1 cellular context compared by ENCODE assay signal in genomic region chr6:73520688-73521350, GRCh38.
TF ChIP-seq lines count a peak whose summit lies in the region.

EEF1A1 (minus strand) TSS chr6:73521032; CDS start chr6:73520026, 1,006 bp downstream.

TF ChIP-seq in HepG2, 621 proteins besides CTCF, POLR2A, EP300 and RAD21 (continued from another document):
- TF ChIP-seq THRA (CRISPR knock-in tag; IDR thresholded peaks at IDR 0.05; ENCODE audit: borderline replicate concordance) (peak; percentile 27; the same call in 1 of the 2 replicates), FOXK1 (CRISPR knock-in tag; IDR thresholded peaks at IDR 0.05; ENCODE audit: borderline replicate concordance, low read depth) (peak; percentile 14; the same call in 1 of the 2 replicates), CEBPG (CRISPR knock-in tag; IDR thresholded peaks at IDR 0.05) (peak; percentile 80), KDM3A (CRISPR knock-in tag; IDR thresholded peaks at IDR 0.05; ENCODE audit: low read depth) (no peak), NFIC (IDR thresholded peaks at IDR 0.05; ENCODE audit: low read length) (peak; percentile 83), GZF1 (CRISPR knock-in tag; IDR thresholded peaks at IDR 0.05) (no peak), RARG (CRISPR knock-in tag; IDR thresholded peaks at IDR 0.05; ENCODE audit: low read depth) (no peak; the same call in 1 of the 2 replicates), ZSCAN31 (CRISPR knock-in tag; IDR thresholded peaks at IDR 0.05; ENCODE audit: low read depth) (0 out of 2 replicates have a peak, but pooled peaks have one; percentile 1), ZNF17 (CRISPR knock-in tag; IDR thresholded peaks at IDR 0.05) (no peak), GATA4 (IDR thresholded peaks at IDR 0.05; ENCODE audit: borderline replicate concordance, low read depth) (peak; percentile 91), ZNF432 (CRISPR knock-in tag; IDR thresholded peaks at IDR 0.05; ENCODE audit: borderline replicate concordance) (0 out of 2 replicates have a peak, but pooled peaks have one; percentile 34), ZNF446 (CRISPR knock-in tag; IDR thresholded peaks at IDR 0.05) (peak; percentile 84; the same call in 1 of the 2 replicates), CREB1 (IDR thresholded peaks at IDR 0.05) (peak; percentile 93), CREB1 (CRISPR knock-in tag; IDR thresholded peaks at IDR 0.05) (peak; percentile 95), STAG1 (CRISPR knock-in tag; IDR thresholded peaks at IDR 0.05) (no peak; the same call in none of the 2 replicates), ZNF609 (CRISPR knock-in tag; IDR thresholded peaks at IDR 0.05; ENCODE audit: borderline replicate concordance) (no peak; the same call in 1 of the 2 replicates), KMT2B (CRISPR knock-in tag; IDR thresholded peaks at IDR 0.05) (0 out of 2 replicates have a peak, but pooled peaks have one; percentile 33), BORCS8-MEF2B (CRISPR knock-in tag; IDR thresholded peaks at IDR 0.05) (peak; percentile 71), FOSL2 (CRISPR knock-in tag; IDR thresholded peaks at IDR 0.05) (peak; percentile 55), SMAD9 (CRISPR knock-in tag; IDR thresholded peaks at IDR 0.05) (peak; percentile 84), RBAK (CRISPR knock-in tag; IDR thresholded peaks at IDR 0.05) (no peak), FOXA1 (IDR thresholded peaks at IDR 0.05) (no peak), FOXA1 (CRISPR knock-in tag; IDR thresholded peaks at IDR 0.05) (peak; percentile 2; the same call in 1 of the 2 replicates), ZNF543 (CRISPR knock-in tag; IDR thresholded peaks at IDR 0.05) (no peak; the same call in 1 of the 2 replicates), MAZ (IDR thresholded peaks at IDR 0.05; ENCODE audit: borderline replicate concordance, low read depth, low read length) (peak; percentile 99), MAZ (CRISPR knock-in tag; IDR thresholded peaks at IDR 0.05; ENCODE audit: low read depth) (peak; percentile 73), ZNF670 (CRISPR knock-in tag; IDR thresholded peaks at IDR 0.05; ENCODE audit: borderline replicate concordance) (peak; percentile 87; the same call in 1 of the 2 replicates), ZNF335 (CRISPR knock-in tag; IDR thresholded peaks at IDR 0.05) (peak; percentile 32), SATB2 (CRISPR knock-in tag; IDR thresholded peaks at IDR 0.05) (peak; percentile 84), ZFP41 (CRISPR knock-in tag; IDR thresholded peaks at IDR 0.05; ENCODE audit: borderline replicate concordance) (0 out of 2 replicates have a peak, but pooled peaks have one; percentile 5), XRCC5 (optimal IDR thresholded peaks at IDR 0.05; ENCODE audit: low read length) (peak; percentile 11), SP1 (IDR thresholded peaks at IDR 0.05) (no peak), SP1 (CRISPR knock-in tag; IDR thresholded peaks at IDR 0.05) (peak; percentile 85), HNF4A (CRISPR knock-in tag; IDR thresholded peaks at IDR 0.05) (peak; percentile 29; the same call in 1 of the 2 replicates), CHD2 (IDR thresholded peaks at IDR 0.05; ENCODE audit: low read depth, low read length) (peak; percentile 52; the same call in 1 of the 2 replicates), AHR (CRISPR knock-in tag; IDR thresholded peaks at IDR 0.05) (no peak), ZNF367 (CRISPR knock-in tag; IDR thresholded peaks at IDR 0.05; ENCODE audit: borderline replicate concordance) (peak; percentile 76; the same call in 1 of the 2 replicates), TOE1 (CRISPR knock-in tag; IDR thresholded peaks at IDR 0.05) (no peak; the same call in none of the 2 replicates), ZSCAN20 (CRISPR knock-in tag; IDR thresholded peaks at IDR 0.05; ENCODE audit: borderline replicate concordance) (no peak; the same call in 1 of the 2 replicates), ZNF10 (CRISPR knock-in tag; IDR thresholded peaks at IDR 0.05; ENCODE audit: borderline replicate concordance, low read depth) (no peak), HNRNPL (IDR thresholded peaks at IDR 0.05; ENCODE audit: low read depth, low read length) (peak; percentile 95), DMAP1 (CRISPR knock-in tag; IDR thresholded peaks at IDR 0.05) (peak; percentile 94), ARID3A (IDR thresholded peaks at IDR 0.05; ENCODE audit: low read depth, low read length) (peak; percentile 28; the same call in 1 of the 2 replicates), HMGXB4 (CRISPR knock-in tag; IDR thresholded peaks at IDR 0.05; ENCODE audit: borderline replicate concordance in 1 of 2, low read depth in 1 of 2) (peak; percentile 50 to 69), TMF1 (CRISPR knock-in tag; IDR thresholded peaks at IDR 0.05; ENCODE audit: low read depth) (0 out of 2 replicates have a peak, but pooled peaks have one; percentile 31), ZBTB4 (CRISPR knock-in tag; IDR thresholded peaks at IDR 0.05; ENCODE audit: borderline replicate concordance) (no peak), SP140L (CRISPR knock-in tag; IDR thresholded peaks at IDR 0.05; ENCODE audit: borderline replicate concordance) (peak; percentile 92; the same call in 1 of the 2 replicates), TAF1 (CRISPR knock-in tag; IDR thresholded peaks at IDR 0.05) (peak; percentile 96), MED13 (CRISPR knock-in tag; IDR thresholded peaks at IDR 0.05) (peak; percentile 83), POLR2AphosphoS5 (IDR thresholded peaks at IDR 0.05; ENCODE audit: low read depth, low read length) (peak; percentile 100), TBX2 (CRISPR knock-in tag; IDR thresholded peaks at IDR 0.05; ENCODE audit: borderline replicate concordance) (peak; percentile 14; the same call in 1 of the 2 replicates), ARNT2 (CRISPR knock-in tag; IDR thresholded peaks at IDR 0.05; ENCODE audit: low read depth) (no peak), JUNB (CRISPR knock-in tag; IDR thresholded peaks at IDR 0.05; ENCODE audit: borderline replicate concordance) (peak; percentile 51; the same call in 1 of the 2 replicates), SNAPC5 (CRISPR knock-in tag; IDR thresholded peaks at IDR 0.05; ENCODE audit: borderline replicate concordance) (peak; percentile 75; the same call in 1 of the 2 replicates), GFI1 (CRISPR knock-in tag; IDR thresholded peaks at IDR 0.05; ENCODE audit: borderline replicate concordance) (0 out of 2 replicates have a peak, but pooled peaks have one; percentile 74), FOXO1 (CRISPR knock-in tag; IDR thresholded peaks at IDR 0.05) (peak; percentile 54; the same call in 1 of the 2 replicates), PBX2 (CRISPR knock-in tag; IDR thresholded peaks at IDR 0.05) (peak; percentile 41; the same call in 1 of the 2 replicates)
- TF ChIP-seq, protein P1, sequence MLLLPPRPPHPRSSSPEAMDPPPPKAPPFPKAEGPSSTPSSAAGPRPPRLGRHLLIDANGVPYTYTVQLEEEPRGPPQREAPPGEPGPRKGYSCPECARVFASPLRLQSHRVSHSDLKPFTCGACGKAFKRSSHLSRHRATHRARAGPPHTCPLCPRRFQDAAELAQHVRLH (CRISPR knock-in tag; IDR thresholded peaks at IDR 0.05; ENCODE audit: borderline replicate concordance, low read depth): 0 out of 2 replicates have a peak, but pooled peaks have one; percentile 61
